Comparison of ENCODE assay signal across 1 cellular context in genomic region chr1:35600593-35600992, GRCh38.
TF ChIP-seq lines count a peak whose summit lies in the region.

No MANE protein-coding gene starts in this region.

TF ChIP-seq in HepG2, 621 proteins besides CTCF, POLR2A, EP300 and RAD21:
- peak; percentile 58 for TF ChIP-seq RBM22 (optimal IDR thresholded peaks at IDR 0.05; ENCODE audit: low read length)
- no peak for TF ChIP-seq TCF7 (IDR thresholded peaks at IDR 0.05; ENCODE audit: low read depth)
- TF ChIP-seq ONECUT2 (CRISPR knock-in tag; IDR thresholded peaks at IDR 0.05) = no peak
- no peak for TF ChIP-seq ZNF780A (CRISPR knock-in tag; IDR thresholded peaks at IDR 0.05)
